Comparison of ENCODE assay signal across 23 cellular contexts in the genomic region with DNA sequence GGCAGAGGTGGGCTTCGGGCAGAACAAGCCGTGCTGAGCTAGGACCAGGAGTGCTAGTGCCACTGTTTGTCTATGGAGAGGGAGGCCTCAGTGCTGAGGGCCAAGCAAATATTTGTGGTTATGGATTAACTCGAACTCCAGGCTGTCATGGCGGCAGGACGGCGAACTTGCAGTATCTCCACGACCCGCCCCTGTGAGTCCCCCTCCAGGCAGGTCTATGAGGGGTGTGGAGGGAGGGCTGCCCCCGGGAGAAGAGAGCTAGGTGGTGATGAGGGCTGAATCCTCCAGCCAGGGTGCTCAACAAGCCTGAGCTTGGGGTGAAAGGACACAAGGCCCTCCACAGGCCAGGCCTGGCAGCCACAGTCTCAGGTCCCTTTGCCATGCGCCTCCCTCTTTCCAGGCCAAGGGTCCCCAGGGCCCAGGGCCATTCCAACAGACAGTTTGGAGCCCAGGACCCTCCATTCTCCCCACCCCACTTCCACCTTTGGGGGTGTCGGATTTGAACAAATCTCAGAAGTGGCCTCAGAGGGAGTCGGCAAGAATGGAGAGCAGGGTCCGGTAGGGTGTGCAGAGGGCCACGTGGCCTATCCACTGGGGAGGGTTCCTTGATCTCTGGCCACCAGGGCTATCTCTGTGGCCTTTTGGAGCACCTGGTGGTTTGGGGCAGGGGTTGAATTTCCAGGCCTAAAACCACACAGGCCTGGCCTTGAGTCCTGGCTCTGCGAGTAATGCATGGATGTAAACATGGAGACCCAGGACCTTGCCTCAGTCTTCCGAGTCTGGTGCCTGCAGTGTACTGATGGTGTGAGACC. TPM values are rescaled to one million over a fixed set of nuclear protein-coding genes. Genes with fewer than 3 reads are reported as not detected.
A peak's percentile ranks its signal among the peaks of the same experiment; 100 is the strongest.
DNase-seq lines count a peak whose midpoint lies in the region; ATAC-seq, FAIRE-seq and TF ChIP-seq lines count a peak whose summit lies in the region.
"Had no signal": no experiment of that assay in that cellular context is flagged by ENCODE, and none has a peak within 500 bp of the region (broad histone marks: within the 10 kb centered on the region; RNA-seq: fewer than 3 reads in every experiment).

Gene PROC (plus strand): TSS at position 128 of the 812 bp plus-strand sequence. CDS start 1,516 bp downstream, outside the sequence.

- no peak for TF ChIP-seq POLR2A in A549 (IDR thresholded peaks at IDR 0.05; ENCODE audit: low read length)

- TF ChIP-seq EP300 in A549 (IDR thresholded peaks at IDR 0.05) = no peak

- TF ChIP-seq RAD21 in A549 (conservative IDR thresholded peaks at IDR 0.05 in 1 of 2, IDR thresholded peaks at IDR 0.05 in 1 of 2) = no peak

- peaks cover 9% of the 10 kb centered on the region for H3K27me3 ChIP-seq in CD8-positive, alpha-beta T cell (ENCODE audit: insufficient read depth, low read length)

- no peaks in the 10 kb centered on the region for H3K9me3 ChIP-seq in A549
- no peaks in the 10 kb centered on the region for H3K9me3 ChIP-seq in CD8-positive, alpha-beta T cell (ENCODE audit: low read length)
- H3K9me3 ChIP-seq: adrenal gland, gastrocnemius medialis, MG63 had no signal

- peaks cover 23% of the 10 kb centered on the region for H3K4me1 Mint-ChIP-seq in CD8-positive, alpha-beta T cell (ENCODE audit: low read depth)
- H3K4me1 Mint-ChIP-seq in activated T-helper 17 cell treated with anti-CD3 and anti-CD28 coated beads, Interleukin-2, amount 50 U/mL, for 72 hours = peaks cover 6% of the 10 kb centered on the region
- H3K4me1 Mint-ChIP-seq in naive B cell = peaks cover 30 to 42% (median 32%) of the 10 kb centered on the region in 3 donors

- WGBS in A549 (ENCODE audit: missing lambda C conversion rate) = 89% methylated on average over 9 of the region's 16 CpGs

- no peak for FAIRE-seq in A549 (lab: Jason Lieb, UNC)

- ATAC-seq in A549 (no peak), naive B cell (ENCODE audit: low read depth in 2 of 2) (no peak), HG02852 (IDR thresholded peaks at IDR 0.05; ENCODE audit: unreplicated experiment) (no peak), HG03025 (IDR thresholded peaks at IDR 0.05; ENCODE audit: low FRiP score, unreplicated experiment) (no peak)
- ATAC-seq in CD8-positive, alpha-beta T cell = no peak
- no peak for ATAC-seq in activated T-helper 17 cell treated with anti-CD3 and anti-CD28 coated beads, Interleukin-2, amount 50 U/mL, for 72 hours (replicated peaks)
- ATAC-seq: gastrocnemius medialis had no signal

- peaks cover 15% of the 10 kb centered on the region for H3K27me3 Mint-ChIP-seq in CD8-positive, alpha-beta T cell (ENCODE audit: low read depth)
- H3K27me3 Mint-ChIP-seq in activated T-helper 17 cell treated with anti-CD3 and anti-CD28 coated beads, Interleukin-2, amount 50 U/mL, for 72 hours = peaks cover 19% of the 10 kb centered on the region
- H3K27me3 Mint-ChIP-seq in naive B cell = peaks cover 0 to 17% (median 5%) of the 10 kb centered on the region in 3 donors

- CTCF ChIA-PET in A549 (lab: Yijun Ruan, JAX) = interaction anchor here (1.0 to 1.3 kb wide), 6 partner anchors 8 to 61 kb away, joined by 3 to 5 read pairs (median 3); no protein-coding TSS in a partner anchor
- CTCF ChIA-PET in CD8-positive, alpha-beta T cell (lab: Charles Lee) = no interaction called here

- TF ChIP-seq CTCF in A549 (IDR thresholded peaks at IDR 0.05) = no peak
- no peak for TF ChIP-seq CTCF in CD8-positive, alpha-beta T cell (IDR thresholded peaks at IDR 0.05)

- peaks cover 32% of the 10 kb centered on the region for H3K4me1 ChIP-seq in A549
- H3K4me1 ChIP-seq in CD8-positive, alpha-beta T cell (ENCODE audit: insufficient read depth, low read length) = peaks cover 13% of the 10 kb centered on the region

- POLR2A ChIA-PET in A549 (lab: Yijun Ruan, JAX) = no interaction called here
- POLR2A ChIA-PET in CD8-positive, alpha-beta T cell (lab: Charles Lee) = no interaction called here

- intact Hi-C loops in CD8-positive, alpha-beta T cell (cut with DNase I, micrococcal nuclease) = loop anchor here in 1 of 2 experiments (5.0 kb wide), 1 partner anchor 36 kb away; no protein-coding TSS in a partner anchor

- no peak within 1 kb of the TSS for H3K4me2 ChIP-seq in A549

- H3K4me3 Mint-ChIP-seq in CD8-positive, alpha-beta T cell = peak within 1 kb of the TSS; percentile 42
- peak within 1 kb of the TSS; percentile 76 for H3K4me3 Mint-ChIP-seq in activated T-helper 17 cell treated with anti-CD3 and anti-CD28 coated beads, Interleukin-2, amount 50 U/mL, for 72 hours
- H3K4me3 Mint-ChIP-seq in naive B cell = peak within 1 kb of the TSS; percentile 7 to 88 (median 60)

- peak within 1 kb of the TSS; percentile 84 to 97; a peak in 3 of 6 replicates for H3K27ac ChIP-seq in A549
- no peak within 1 kb of the TSS for H3K27ac ChIP-seq in CD8-positive, alpha-beta T cell (ENCODE audit: low read depth, low read length)
- H3K27ac ChIP-seq: adrenal gland, gastrocnemius medialis had no signal

- H3K36me3 ChIP-seq in CD8-positive, alpha-beta T cell (ENCODE audit: insufficient read depth, low read length) = no peaks in the 10 kb centered on the region
- H3K36me3 ChIP-seq: adrenal gland, gastrocnemius medialis, MG63 had no signal

- no peak within 1 kb of the TSS for H3K27ac Mint-ChIP-seq in CD8-positive, alpha-beta T cell
- H3K27ac Mint-ChIP-seq in activated T-helper 17 cell treated with anti-CD3 and anti-CD28 coated beads, Interleukin-2, amount 50 U/mL, for 72 hours = no peak within 1 kb of the TSS
- H3K27ac Mint-ChIP-seq in naive B cell = peak within 1 kb of the TSS in 5 of 6 donors; percentile 14 to 68 (median 52)
- H3K27ac Mint-ChIP-seq: activated T-helper 2 cell treated with anti-CD3 and anti-CD28 coated beads, Interferon-gamma antibody, Interleukin-2, Interleukin-4, amounts not matched to agents 10 μg/mL and 5 μg/mL and 100 μg/mL, durations not matched to agents 14 hours and 24 hours and 36 hours; mesothelial cell of epicardium had no signal

- no peaks in the 10 kb centered on the region for H3K9me3 Mint-ChIP-seq in CD8-positive, alpha-beta T cell
- H3K9me3 Mint-ChIP-seq in activated T-helper 17 cell treated with anti-CD3 and anti-CD28 coated beads, Interleukin-2, amount 50 U/mL, for 72 hours = no peaks in the 10 kb centered on the region
- H3K9me3 Mint-ChIP-seq in naive B cell = no peaks in the 10 kb centered on the region
- H3K9me3 Mint-ChIP-seq: T-helper 1 cell treated with Interleukin-12 subunit alpha and Interleukin-12 subunit beta and Interleukin-4 antibody, amounts not matched to agents 30 μg/mL and 1 μg/mL, for 36 hours had no signal

- no peak within 1 kb of the TSS for H3K4me3 ChIP-seq in A549
- no peak within 1 kb of the TSS for H3K4me3 ChIP-seq in CD8-positive, alpha-beta T cell (ENCODE audit: low read depth, low read length)
- H3K4me3 ChIP-seq: adrenal gland, gastrocnemius medialis, MG63 had no signal

- no peaks in the 10 kb centered on the region for H3K36me3 Mint-ChIP-seq in CD8-positive, alpha-beta T cell
- H3K36me3 Mint-ChIP-seq in activated T-helper 17 cell treated with anti-CD3 and anti-CD28 coated beads, Interleukin-2, amount 50 U/mL, for 72 hours (ENCODE audit: low read depth) = no peaks in the 10 kb centered on the region
- H3K36me3 Mint-ChIP-seq in naive B cell = no peaks in the 10 kb centered on the region

- DNase-seq in A549 (ENCODE audit: low read depth in 1 of 2, low spot score in 1 of 2) (no peak), naive B cell (no peak), amniotic stem cell (lab: John Stamatoyannopoulos, UW) (no peak), foreskin melanocyte (no peak)
- DNase-seq in CD8-positive, alpha-beta T cell = no peak
- DNase-seq: erythroblast; gastrocnemius medialis; GOT3; kidney glomerular epithelial cell; MG63; NCI-H748 treated with DMSO at 0.1 percent for 48 hours; occipital lobe; SHP77 treated with DMSO at 0.1 percent for 48 hours; stimulated activated CD4-positive, alpha-beta T cell treated with anti-CD3 and anti-CD28 coated beads, Interleukin-12 subunit alpha, Interleukin-12 subunit beta, amount 100 ng/mL, for 4 hours; stimulated activated CD8-positive, alpha-beta memory T cell treated with anti-CD3 and anti-CD28 coated beads, Interleukin-4, amount 100 ng/mL, for 48 hours had no signal

TF ChIP-seq in A549, 52 proteins besides CTCF, POLR2A, EP300 and RAD21 (continues in another document):
- TF ChIP-seq, protein P1, sequence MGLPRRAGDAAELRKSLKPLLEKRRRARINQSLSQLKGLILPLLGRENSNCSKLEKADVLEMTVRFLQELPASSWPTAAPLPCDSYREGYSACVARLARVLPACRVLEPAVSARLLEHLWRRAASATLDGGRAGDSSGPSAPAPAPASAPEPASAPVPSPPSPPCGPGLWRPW (IDR thresholded peaks at IDR 0.05) = no peak
- no peak for TF ChIP-seq TFCP2L1 (CRISPR knock-in tag; IDR thresholded peaks at IDR 0.05)
- TF ChIP-seq, protein P2, sequence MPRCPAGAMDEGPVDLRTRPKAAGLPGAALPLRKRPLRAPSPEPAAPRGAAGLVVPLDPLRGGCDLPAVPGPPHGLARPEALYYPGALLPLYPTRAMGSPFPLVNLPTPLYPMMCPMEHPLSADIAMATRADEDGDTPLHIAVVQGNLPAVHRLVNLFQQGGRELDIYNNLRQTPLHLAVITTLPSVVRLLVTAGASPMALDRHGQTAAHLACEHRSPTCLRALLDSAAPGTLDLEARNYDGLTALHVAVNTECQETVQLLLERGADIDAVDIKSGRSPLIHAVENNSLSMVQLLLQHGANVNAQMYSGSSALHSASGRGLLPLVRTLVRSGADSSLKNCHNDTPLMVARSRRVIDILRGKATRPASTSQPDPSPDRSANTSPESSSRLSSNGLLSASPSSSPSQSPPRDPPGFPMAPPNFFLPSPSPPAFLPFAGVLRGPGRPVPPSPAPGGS (IDR thresholded peaks at IDR 0.05) = no peak
- no peak for TF ChIP-seq MAX (IDR thresholded peaks at IDR 0.05)
- TF ChIP-seq POLR2AphosphoS2 (conservative IDR thresholded peaks at IDR 0.05; ENCODE audit: low read length) = no peak

RNA-seq across cellular contexts. Expression of gene PROC, which starts in this region (rescaled TPM):
- 2.0 and 2.6 TPM in 2 replicates for polyA plus RNA-seq in A549 (2011; rRNA removed)
- polyA plus RNA-seq in A549 (2012; cell fraction: cytosol; rRNA removed) = 6.3 and 7.1 TPM in 2 replicates
- 5.4 and 6.3 TPM in 2 replicates for polyA plus RNA-seq in A549 (2012; cell fraction: nucleus; rRNA removed)
- polyA plus RNA-seq in A549 (2017; fragmentation: RNase III; extraction: RNeasy Plus Mini Kit Qiagen cat#74134 plus additional on column Dnase treatment) = 6.4 to 7.9 TPM (median 7.7 TPM) in 3 replicates
- 0.54 and 1.4 TPM in 2 replicates for polyA minus RNA-seq in A549 (2011; rRNA and poly(A)+ RNA removed)
- under 1 TPM in 1 of 2 experiments, not detected in 1; 0.33 TPM for total RNA-seq in CD8-positive, alpha-beta T cell
- not detected for total RNA-seq in activated T-helper 17 cell treated with anti-CD3 and anti-CD28 coated beads, Interleukin-2, amount 50 U/mL, for 72 hours
- polyA plus RNA-seq in naive B cell (ENCODE audit: low read depth in 6 of 6) = under 1 TPM in 1 of 6 donors, not detected in 5; 0.53 TPM
- total RNA-seq: activated T-helper 2 cell treated with anti-CD3 and anti-CD28 coated beads, Interferon-gamma antibody, Interleukin-2, Interleukin-4, amounts not matched to agents 10 μg/mL and 5 μg/mL and 100 μg/mL, durations not matched to agents 14 hours and 24 hours and 36 hours; adrenal gland; cardiac septum; occipital lobe had no signal

Comparison
In these comparisons a context has a peak if more than half of its experiments do, and no peak if none do; other contexts are left out.
1. H3K27ac Mint-ChIP-seq: peak in naive B cell (5 of 6); none in CD8-positive, alpha-beta T cell (single experiment) and activated T-helper 17 cell treated with anti-CD3 and anti-CD28 coated beads, Interleukin-2, amount 50 U/mL, for 72 hours (single experiment).
2. Peak in every context shown above with its lines, with median percentiles within 50 percentile points of each other: H3K4me3 Mint-ChIP-seq.